18 cellular contexts compared by ENCODE assay signal in the genomic region with DNA sequence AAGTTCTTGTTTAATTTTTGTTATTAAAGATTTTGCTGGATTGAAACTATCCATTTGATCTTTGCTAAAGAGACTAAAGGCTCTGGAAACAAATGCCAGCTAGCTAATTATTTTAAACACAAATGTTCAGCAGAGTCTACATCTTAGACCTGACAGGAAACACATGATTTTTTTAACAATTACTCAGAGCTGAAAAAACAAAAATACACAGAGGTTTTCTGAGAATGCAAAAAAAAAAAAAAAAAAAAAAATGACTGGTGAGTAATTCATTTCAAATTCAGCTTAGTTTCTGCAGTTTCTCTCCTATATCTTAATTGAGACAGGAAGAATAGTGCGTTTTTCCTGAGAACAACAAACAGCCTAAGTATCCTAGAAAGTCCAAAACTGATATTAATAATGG.
"Had no signal": no experiment of that assay in that cellular context is flagged by ENCODE, and none has a peak within 500 bp of the region (broad histone marks: within the 10 kb centered on the region; RNA-seq: fewer than 3 reads in every experiment).

No MANE protein-coding gene starts in this region.

- H3K36me3 ChIP-seq: breast epithelium, lower lobe of right lung, spleen had no signal

- H3K27me3 Mint-ChIP-seq: activated B cell treated with CpG ODN at 0.5 μM for 24 hours; activated CD4-positive, alpha-beta T cell treated with anti-CD3 and anti-CD28 coated beads, Interleukin-2, amount 10 ng/mL, durations not matched to agents 7 days and 5 days; naive thymus-derived CD8-positive, alpha-beta T cell; progenitor cell of endocrine pancreas; stimulated activated naive B cell treated with anti-CD40 and anti-IgM and Interleukin-4, amounts not matched to agents 10 μg/mL and 1 μg/mL and 100 μg/mL, for 72 hours; type B pancreatic cell had no signal

- H3K27me3 ChIP-seq: breast epithelium, spleen had no signal

- H3K9me3 ChIP-seq: breast epithelium, lower lobe of right lung, spleen had no signal

- H3K9me3 Mint-ChIP-seq: activated B cell treated with CpG ODN at 0.5 μM for 24 hours; activated CD4-positive, alpha-beta T cell treated with anti-CD3 and anti-CD28 coated beads, Interleukin-2, amount 10 ng/mL, durations not matched to agents 7 days and 5 days; activated T-helper 2 cell treated with anti-CD3 and anti-CD28 coated beads, Interferon-gamma antibody, Interleukin-2, Interleukin-4, amounts not matched to agents 10 μg/mL and 5 μg/mL and 100 μg/mL, durations not matched to agents 14 hours and 24 hours and 36 hours; naive thymus-derived CD8-positive, alpha-beta T cell; stimulated activated naive B cell treated with anti-CD40 and anti-IgM and Interleukin-4, amounts not matched to agents 10 μg/mL and 1 μg/mL and 100 μg/mL, for 72 hours; type B pancreatic cell had no signal

- H3K27ac Mint-ChIP-seq: activated B cell treated with CpG ODN at 0.5 μM for 24 hours; activated CD4-positive, alpha-beta T cell treated with anti-CD3 and anti-CD28 coated beads, Interleukin-2, amount 10 ng/mL, durations not matched to agents 7 days and 5 days; activated T-helper 2 cell treated with anti-CD3 and anti-CD28 coated beads, Interferon-gamma antibody, Interleukin-2, Interleukin-4, amounts not matched to agents 10 μg/mL and 5 μg/mL and 100 μg/mL, durations not matched to agents 14 hours and 24 hours and 36 hours; immature natural killer cell; naive thymus-derived CD8-positive, alpha-beta T cell; progenitor cell of endocrine pancreas; stimulated activated naive B cell treated with anti-CD40 and anti-IgM and Interleukin-4, amounts not matched to agents 10 μg/mL and 1 μg/mL and 100 μg/mL, for 72 hours; type B pancreatic cell had no signal

- H3K4me1 Mint-ChIP-seq: activated B cell treated with CpG ODN at 0.5 μM for 24 hours; activated CD4-positive, alpha-beta T cell treated with anti-CD3 and anti-CD28 coated beads, Interleukin-2, amount 10 ng/mL, durations not matched to agents 7 days and 5 days; immature natural killer cell; naive thymus-derived CD8-positive, alpha-beta T cell; stimulated activated naive B cell treated with anti-CD40 and anti-IgM and Interleukin-4, amounts not matched to agents 10 μg/mL and 1 μg/mL and 100 μg/mL, for 72 hours had no signal

- ATAC-seq: lower lobe of right lung; naive thymus-derived CD8-positive, alpha-beta T cell; right cardiac atrium; stimulated activated naive B cell treated with anti-CD40 and anti-IgM and Interleukin-4, amounts not matched to agents 10 μg/mL and 1 μg/mL and 100 μg/mL, for 72 hours had no signal

- H3K4me3 ChIP-seq: breast epithelium, lower lobe of right lung, spleen had no signal

- H3K4me3 Mint-ChIP-seq: activated B cell treated with CpG ODN at 0.5 μM for 24 hours; activated CD4-positive, alpha-beta T cell treated with anti-CD3 and anti-CD28 coated beads, Interleukin-2, amount 10 ng/mL, durations not matched to agents 7 days and 5 days; immature natural killer cell; naive thymus-derived CD8-positive, alpha-beta T cell; stimulated activated naive B cell treated with anti-CD40 and anti-IgM and Interleukin-4, amounts not matched to agents 10 μg/mL and 1 μg/mL and 100 μg/mL, for 72 hours; type B pancreatic cell had no signal

- H3K4me1 ChIP-seq: breast epithelium, lower lobe of right lung, spleen had no signal

- DNase-seq: activated B cell treated with CpG ODN at 0.5 μM for 24 hours; activated CD4-positive, alpha-beta T cell treated with anti-CD3 and anti-CD28 coated beads, Interleukin-2, amount 10 ng/mL, durations not matched to agents 7 days and 5 days; activated naive CD4-positive, alpha-beta T cell treated with anti-CD3 and anti-CD28 coated beads, Interleukin-2, amount 50 U/mL, for 16 hours; amniotic stem cell; glutamatergic neuron; immature natural killer cell; lower lobe of right lung; naive thymus-derived CD8-positive, alpha-beta T cell; nucleus accumbens; right cardiac atrium; spleen; stimulated activated CD4-positive, alpha-beta T cell treated with anti-CD3 and anti-CD28 coated beads, Interleukin-1b, Interleukin-23, amount 100 ng/mL, for 48 hours; stimulated activated naive B cell treated with anti-CD40 and anti-IgM and Interleukin-4, amounts not matched to agents 10 μg/mL and 1 μg/mL and 100 μg/mL, for 72 hours; T-helper 2 cell had no signal

- H3K36me3 Mint-ChIP-seq: immature natural killer cell; naive thymus-derived CD8-positive, alpha-beta T cell; stimulated activated naive B cell treated with anti-CD40 and anti-IgM and Interleukin-4, amounts not matched to agents 10 μg/mL and 1 μg/mL and 100 μg/mL, for 72 hours; type B pancreatic cell had no signal

- H3K27ac ChIP-seq: breast epithelium, lower lobe of right lung, spleen had no signal
